In the genomic region with DNA sequence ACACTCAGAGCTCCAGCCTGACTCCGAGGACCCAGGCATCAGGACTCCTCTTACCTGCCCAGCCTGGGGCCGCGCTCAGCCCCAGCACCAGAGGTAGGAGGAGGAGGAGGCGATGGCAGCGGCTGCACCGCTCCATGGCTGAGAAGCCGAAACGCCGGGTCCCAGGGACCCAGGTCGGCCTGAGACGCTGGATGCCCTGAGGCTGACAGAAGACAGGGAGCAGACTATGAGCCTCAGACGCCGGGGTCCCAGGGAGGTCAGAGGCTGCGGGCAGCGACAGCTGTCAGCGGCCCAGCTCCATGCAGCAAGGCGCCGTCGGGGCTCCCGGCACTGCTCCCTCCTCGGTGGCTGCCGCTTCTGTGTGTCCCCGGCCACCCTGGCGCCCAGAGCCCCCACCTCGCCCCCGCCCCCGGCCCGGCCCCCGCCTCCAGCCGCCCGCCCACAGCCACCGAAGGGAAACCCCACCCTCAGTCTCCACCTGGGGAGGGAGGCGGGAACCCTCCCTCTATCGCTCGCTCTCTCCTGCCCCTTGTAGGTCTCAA, we compare ENCODE assay signal across 9 cellular contexts. TPM values are rescaled to one million over a fixed set of nuclear protein-coding genes. Genes with fewer than 3 reads are reported as not detected.
DNase-seq lines count a peak whose midpoint lies in the region; ATAC-seq and TF ChIP-seq lines count a peak whose summit lies in the region.
"Had no signal": no experiment of that assay in that cellular context is flagged by ENCODE, and none has a peak within 500 bp of the region (broad histone marks: within the 10 kb centered on the region; RNA-seq: fewer than 3 reads in every experiment).

A gene (minus strand): TSS at position 363 of the 542 bp plus-strand sequence. CDS start 227 bp downstream, at position 136.

- TF ChIP-seq CTCF in ascending aorta (IDR thresholded peaks at IDR 0.05): no peak

- H3K27ac ChIP-seq in ascending aorta: peak within 1 kb of the TSS; percentile 15 to 71
- no peak within 1 kb of the TSS for H3K27ac ChIP-seq in iPS-20b (ENCODE audit: low read length)

- peaks cover 18 to 29% of the 10 kb centered on the region in 2 donors for H3K36me3 ChIP-seq in ascending aorta
- H3K36me3 ChIP-seq in iPS-20b (ENCODE audit: insufficient read depth, low read depth, low read length): peaks cover 29% of the 10 kb centered on the region

- DNase-seq in DMS53 (lab: John Stamatoyannopoulos, UW): peak; percentile 36
- DNase-seq in DMS53 treated with DMSO at 0.1 percent for 48 hours (lab: John Stamatoyannopoulos, UW; ENCODE audit: unreplicated experiment): no peak
- no peak for DNase-seq in ascending aorta (ENCODE audit: low spot score in 2 of 2)
- no peak for DNase-seq in NCI-H446 (lab: John Stamatoyannopoulos, UW)
- DNase-seq: 8988T had no signal

- peaks cover 45% of the 10 kb centered on the region for H3K27me3 Mint-ChIP-seq in stimulated activated memory B cell treated with anti-CD40 and anti-IgM and Interleukin-4, amounts not matched to agents 10 μg/mL and 1 μg/mL and 100 μg/mL, for 72 hours

- H3K9me3 ChIP-seq in ascending aorta: no peaks in the 10 kb centered on the region
- no peaks in the 10 kb centered on the region for H3K9me3 ChIP-seq in iPS-20b (ENCODE audit: insufficient read depth, low read depth, low read length)

- H3K4me3 ChIP-seq in ascending aorta (peak within 1 kb of the TSS; percentile 50 to 65), iPS-20b (ENCODE audit: low read length) (peak within 1 kb of the TSS; percentile 79)

- H3K27ac Mint-ChIP-seq in stimulated activated memory B cell treated with anti-CD40 and anti-IgM and Interleukin-4, amounts not matched to agents 10 μg/mL and 1 μg/mL and 100 μg/mL, for 72 hours: no peak within 1 kb of the TSS

- H3K36me3 Mint-ChIP-seq in stimulated activated memory B cell treated with anti-CD40 and anti-IgM and Interleukin-4, amounts not matched to agents 10 μg/mL and 1 μg/mL and 100 μg/mL, for 72 hours: peaks cover 35% of the 10 kb centered on the region

- H3K4me1 Mint-ChIP-seq in stimulated activated memory B cell treated with anti-CD40 and anti-IgM and Interleukin-4, amounts not matched to agents 10 μg/mL and 1 μg/mL and 100 μg/mL, for 72 hours: peaks cover 22% of the 10 kb centered on the region

- H3K4me1 ChIP-seq in ascending aorta (peaks cover 11% of the 10 kb centered on the region in 2 donors), iPS-20b (ENCODE audit: insufficient read depth, low read length) (peaks cover 6% of the 10 kb centered on the region; the same call in 1 of the 2 replicates)

- peak within 1 kb of the TSS; percentile 48; the same call in 1 of the 2 replicates for H3K9ac ChIP-seq in iPS-20b (ENCODE audit: low read depth, low read length)

- peaks cover 4% of the 10 kb centered on the region for H3K27me3 ChIP-seq in ascending aorta
- H3K27me3 ChIP-seq in iPS-20b (ENCODE audit: insufficient read depth, low read length): peaks cover 44% of the 10 kb centered on the region

- H3K9me3 Mint-ChIP-seq in stimulated activated memory B cell treated with anti-CD40 and anti-IgM and Interleukin-4, amounts not matched to agents 10 μg/mL and 1 μg/mL and 100 μg/mL, for 72 hours: peaks cover 3% of the 10 kb centered on the region

- ATAC-seq in stimulated activated memory B cell treated with anti-CD40 and anti-IgM and Interleukin-4, amounts not matched to agents 10 μg/mL and 1 μg/mL and 100 μg/mL, for 72 hours: peak; percentile 57
- ATAC-seq in GM21528 (IDR thresholded peaks at IDR 0.05; ENCODE audit: low FRiP score, unreplicated experiment) (no peak), GM18861 (IDR thresholded peaks at IDR 0.05; ENCODE audit: unreplicated experiment) (no peak)

- H3K4me3 Mint-ChIP-seq in stimulated activated memory B cell treated with anti-CD40 and anti-IgM and Interleukin-4, amounts not matched to agents 10 μg/mL and 1 μg/mL and 100 μg/mL, for 72 hours: peak within 1 kb of the TSS; percentile 66

- intact Hi-C loops in ascending aorta (cut with DNase I): loop anchor here (2.0 kb wide), 1 partner anchor 29 kb away; no protein-coding TSS in a partner anchor

RNA-seq across cellular contexts. Expression of the gene that starts here (rescaled TPM):
- 0.11 TPM for total RNA-seq in ascending aorta
